27 cellular contexts compared by ENCODE assay signal in genomic region chr2:201542291-201542690, GRCh38.
"Had no signal": no experiment of that assay in that cellular context is flagged by ENCODE, and none has a peak within 500 bp of the region (broad histone marks: within the 10 kb centered on the region; RNA-seq: fewer than 3 reads in every experiment).

No MANE protein-coding gene starts in this region.

- H3K27me3 ChIP-seq: dorsolateral prefrontal cortex, neutrophil, pancreas, right lobe of liver, suprapubic skin, transverse colon, upper lobe of right lung, uterus had no signal

- H3K27ac ChIP-seq: dorsolateral prefrontal cortex, lower lobe of right lung, neutrophil, pancreas, right lobe of liver, suprapubic skin, transverse colon, upper lobe of right lung, uterus had no signal

- H3K36me3 ChIP-seq: lower lobe of right lung, neutrophil, pancreas, right lobe of liver, suprapubic skin, transverse colon, upper lobe of right lung, uterus had no signal

- H3K4me1 ChIP-seq: lower lobe of right lung, pancreas, right lobe of liver, suprapubic skin, transverse colon, upper lobe of right lung, uterus had no signal

- FAIRE-seq: frontal cortex, pancreas had no signal

- H3K9me3 ChIP-seq: lower lobe of right lung, neutrophil, pancreas, right lobe of liver, suprapubic skin, transverse colon, upper lobe of right lung, uterus had no signal

- H3K27ac Mint-ChIP-seq: immature natural killer cell; naive B cell; natural killer cell treated with Interleukin-12 subunit alpha and Interleukin-12 subunit beta and Interleukin-15 and Interleukin-18, amount 100 ng/mL, for 72 hours; progenitor cell of endocrine pancreas; stimulated activated naive CD8-positive, alpha-beta T cell treated with anti-CD3 and anti-CD28 coated beads, Interleukin-15, amount 100 ng/mL, for 72 hours had no signal

- DNase-seq: dorsolateral prefrontal cortex; effector CD4-positive, alpha-beta T cell; hypothalamus; immature natural killer cell; islet precursor cell; kidney glomerular epithelial cell; left ventricle myocardium superior; lower lobe of right lung; naive B cell; pancreas; right lobe of liver; stimulated activated CD4-positive, alpha-beta T cell treated with anti-CD3 and anti-CD28 coated beads, Interleukin-12 subunit alpha, Interleukin-12 subunit beta, amount 100 ng/mL, for 4 hours; stimulated activated CD4-positive, alpha-beta T cell treated with anti-CD3 and anti-CD28 coated beads, Interleukin-1b, Interleukin-23, amount 100 ng/mL, for 48 hours; stimulated activated CD4-positive, alpha-beta T cell treated with anti-CD3 and anti-CD28 coated beads, Interleukin-4, amount 100 ng/mL, for 1 hour; stimulated activated CD8-positive, alpha-beta memory T cell treated with anti-CD3 and anti-CD28 coated beads, Interleukin-4, amount 100 ng/mL, for 48 hours; stimulated activated naive CD4-positive, alpha-beta T cell; stimulated activated naive CD8-positive, alpha-beta T cell treated with anti-CD3 and anti-CD28 coated beads, Interleukin-15, amount 100 ng/mL, for 72 hours; transverse colon; upper lobe of right lung; uterus had no signal

- H3K4me1 Mint-ChIP-seq: immature natural killer cell; naive B cell; neural crest cell; stimulated activated naive CD8-positive, alpha-beta T cell treated with anti-CD3 and anti-CD28 coated beads, Interleukin-15, amount 100 ng/mL, for 72 hours had no signal

- H3K9me3 Mint-ChIP-seq: natural killer cell treated with Interleukin-12 subunit alpha and Interleukin-12 subunit beta and Interleukin-15 and Interleukin-18, amount 100 ng/mL, for 72 hours had no signal

- H3K4me3 ChIP-seq: dorsolateral prefrontal cortex, lower lobe of right lung, pancreas, right lobe of liver, smooth muscle cell, suprapubic skin, transverse colon, upper lobe of right lung, uterus had no signal

- H3K27me3 Mint-ChIP-seq: progenitor cell of endocrine pancreas; stimulated activated naive CD8-positive, alpha-beta T cell treated with anti-CD3 and anti-CD28 coated beads, Interleukin-15, amount 100 ng/mL, for 72 hours had no signal

- H3K4me2 ChIP-seq: smooth muscle cell had no signal

- H3K4me3 Mint-ChIP-seq: immature natural killer cell; naive B cell; natural killer cell treated with Interleukin-12 subunit alpha and Interleukin-12 subunit beta and Interleukin-15 and Interleukin-18, amount 100 ng/mL, for 72 hours; neural crest cell; stimulated activated naive CD8-positive, alpha-beta T cell treated with anti-CD3 and anti-CD28 coated beads, Interleukin-15, amount 100 ng/mL, for 72 hours had no signal

- H3K36me3 Mint-ChIP-seq: immature natural killer cell had no signal
